In genomic region chr3:111143-112069, GRCh38 we compare ENCODE assay signal across 9 cellular contexts.
DNase-seq lines count a peak whose midpoint lies in the region; ATAC-seq lines count a peak whose summit lies in the region.
"Had no signal": no experiment of that assay in that cellular context is flagged by ENCODE, and none has a peak within 500 bp of the region (broad histone marks: within the 10 kb centered on the region; RNA-seq: fewer than 3 reads in every experiment).

No MANE protein-coding gene starts in this region.

- CTCF ChIA-PET in activated naive CD4-positive, alpha-beta T cell treated with anti-CD3 and anti-CD28 coated beads, Interleukin-2, amount 10 ng/mL, durations not matched to agents 7 days and 5 days (lab: Charles Lee), result no interaction called here
- CTCF ChIA-PET in activated CD8-positive, alpha-beta memory T cell treated with anti-CD3 and anti-CD28 coated beads, Interleukin-2, amount 10 ng/mL, durations not matched to agents 7 days and 5 days (lab: Charles Lee), result interaction anchor here (0.6 kb wide), 1 partner anchor 394 kb away, joined by 3 read pairs; no protein-coding TSS in a partner anchor

- no peaks in the 10 kb centered on the region for H3K4me1 Mint-ChIP-seq in activated naive CD4-positive, alpha-beta T cell treated with anti-CD3 and anti-CD28 coated beads, Interleukin-2, amount 10 ng/mL, durations not matched to agents 7 days and 5 days
- H3K4me1 Mint-ChIP-seq in activated CD8-positive, alpha-beta memory T cell treated with anti-CD3 and anti-CD28 coated beads, Interleukin-2, amount 10 ng/mL, durations not matched to agents 7 days and 5 days, result no peaks in the 10 kb centered on the region

- H3K27me3 Mint-ChIP-seq in activated naive CD4-positive, alpha-beta T cell treated with anti-CD3 and anti-CD28 coated beads, Interleukin-2, amount 10 ng/mL, durations not matched to agents 7 days and 5 days, result no peaks in the 10 kb centered on the region
- no peaks in the 10 kb centered on the region for H3K27me3 Mint-ChIP-seq in activated CD8-positive, alpha-beta memory T cell treated with anti-CD3 and anti-CD28 coated beads, Interleukin-2, amount 10 ng/mL, durations not matched to agents 7 days and 5 days

- H3K9me3 Mint-ChIP-seq in activated naive CD4-positive, alpha-beta T cell treated with anti-CD3 and anti-CD28 coated beads, Interleukin-2, amount 10 ng/mL, durations not matched to agents 7 days and 5 days, result no peaks in the 10 kb centered on the region
- no peaks in the 10 kb centered on the region for H3K9me3 Mint-ChIP-seq in activated CD8-positive, alpha-beta memory T cell treated with anti-CD3 and anti-CD28 coated beads, Interleukin-2, amount 10 ng/mL, durations not matched to agents 7 days and 5 days (ENCODE audit: low read depth)

- H3K4me3 Mint-ChIP-seq in activated naive CD4-positive, alpha-beta T cell treated with anti-CD3 and anti-CD28 coated beads, Interleukin-2, amount 10 ng/mL, durations not matched to agents 7 days and 5 days, result no peak overlapping the region
- H3K4me3 Mint-ChIP-seq in activated CD8-positive, alpha-beta memory T cell treated with anti-CD3 and anti-CD28 coated beads, Interleukin-2, amount 10 ng/mL, durations not matched to agents 7 days and 5 days, result no peak overlapping the region

- no peak overlapping the region for H3K27ac Mint-ChIP-seq in activated naive CD4-positive, alpha-beta T cell treated with anti-CD3 and anti-CD28 coated beads, Interleukin-2, amount 10 ng/mL, durations not matched to agents 7 days and 5 days
- no peak overlapping the region for H3K27ac Mint-ChIP-seq in activated CD8-positive, alpha-beta memory T cell treated with anti-CD3 and anti-CD28 coated beads, Interleukin-2, amount 10 ng/mL, durations not matched to agents 7 days and 5 days

- ATAC-seq in GM21367 (IDR thresholded peaks at IDR 0.05; ENCODE audit: unreplicated experiment) (peak; percentile 76), HG03354 (IDR thresholded peaks at IDR 0.05; ENCODE audit: poor library complexity, severe bottlenecking, unreplicated experiment) (peak; percentile 81), HG03571 (IDR thresholded peaks at IDR 0.05; ENCODE audit: unreplicated experiment) (no peak)
- no peak for ATAC-seq in activated CD8-positive, alpha-beta memory T cell treated with anti-CD3 and anti-CD28 coated beads, Interleukin-2, amount 10 ng/mL, durations not matched to agents 7 days and 5 days

- DNase-seq in DMS153 (lab: John Stamatoyannopoulos, UW), result peak; percentile 77
- DNase-seq in NCI-H748 treated with DMSO at 0.1 percent for 48 hours (lab: John Stamatoyannopoulos, UW), result peak; percentile 94
- DNase-seq in activated naive CD4-positive, alpha-beta T cell treated with anti-CD3 and anti-CD28 coated beads, Interleukin-2, amount 10 ng/mL, durations not matched to agents 7 days and 5 days, result no peak
- DNase-seq in AML-193 (lab: John Stamatoyannopoulos, UW), result no peak
- no peak for DNase-seq in activated CD8-positive, alpha-beta memory T cell treated with anti-CD3 and anti-CD28 coated beads, Interleukin-2, amount 10 ng/mL, durations not matched to agents 7 days and 5 days
- DNase-seq: NCI-H2029 had no signal

- H3K36me3 Mint-ChIP-seq in activated naive CD4-positive, alpha-beta T cell treated with anti-CD3 and anti-CD28 coated beads, Interleukin-2, amount 10 ng/mL, durations not matched to agents 7 days and 5 days, result no peaks in the 10 kb centered on the region
- no peaks in the 10 kb centered on the region for H3K36me3 Mint-ChIP-seq in activated CD8-positive, alpha-beta memory T cell treated with anti-CD3 and anti-CD28 coated beads, Interleukin-2, amount 10 ng/mL, durations not matched to agents 7 days and 5 days

Comparison
In these comparisons a context has a peak if more than half of its experiments do, and no peak if none do; other contexts are left out.
1. DNase-seq: peak in DMS153 (single experiment) and NCI-H748 treated with DMSO at 0.1 percent for 48 hours (single experiment); none in activated naive CD4-positive, alpha-beta T cell treated with anti-CD3 and anti-CD28 coated beads, Interleukin-2, amount 10 ng/mL, durations not matched to agents 7 days and 5 days (single experiment), AML-193 (0 of 2) and activated CD8-positive, alpha-beta memory T cell treated with anti-CD3 and anti-CD28 coated beads, Interleukin-2, amount 10 ng/mL, durations not matched to agents 7 days and 5 days (single experiment).
2. ATAC-seq: peak in GM21367 (single experiment) and HG03354 (single experiment); none in HG03571 (single experiment) and activated CD8-positive, alpha-beta memory T cell treated with anti-CD3 and anti-CD28 coated beads, Interleukin-2, amount 10 ng/mL, durations not matched to agents 7 days and 5 days (single experiment).